ENCODE assay signal across 11 cellular contexts in the genomic region with DNA sequence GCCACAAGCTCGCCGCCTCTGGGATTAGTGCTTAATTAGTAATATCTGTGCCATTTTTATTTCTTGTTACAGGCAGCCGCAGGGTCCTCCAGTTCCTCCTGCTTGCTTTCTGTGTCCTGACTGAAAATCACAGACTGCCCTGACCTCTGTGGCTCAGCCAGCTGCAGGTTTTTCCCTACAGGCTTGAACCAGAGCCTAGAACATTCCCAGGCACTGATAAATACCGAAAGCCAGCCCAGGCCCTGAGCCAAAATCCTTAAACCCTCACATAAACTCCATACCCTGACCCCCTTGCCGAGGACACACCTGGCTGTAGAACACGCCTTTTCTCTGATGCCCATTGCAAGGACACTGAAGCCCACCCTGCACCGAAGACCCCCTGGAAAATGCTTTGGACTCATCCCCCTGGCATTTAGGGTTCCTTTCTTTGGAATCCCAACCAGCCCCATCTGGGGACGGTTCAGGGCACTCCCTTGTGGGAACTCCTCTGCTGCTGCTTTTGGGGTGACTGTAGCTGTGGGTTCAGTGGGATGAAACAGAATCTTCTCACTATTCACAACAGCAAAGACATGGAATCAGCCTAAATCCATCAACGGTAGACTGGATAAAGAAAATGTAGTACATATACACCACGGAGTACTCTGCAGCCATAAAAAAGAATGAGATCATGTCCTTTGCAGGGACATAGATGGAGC. TPM values are rescaled to one million over a fixed set of nuclear protein-coding genes. Genes with fewer than 3 reads are reported as not detected.
DNase-seq lines count a peak whose midpoint lies in the region; ATAC-seq and TF ChIP-seq lines count a peak whose summit lies in the region.
"Had no signal": no experiment of that assay in that cellular context is flagged by ENCODE, and none has a peak within 500 bp of the region (broad histone marks: within the 10 kb centered on the region; RNA-seq: fewer than 3 reads in every experiment).

No MANE protein-coding gene starts in this region.

- no peaks in the 10 kb centered on the region for H3K9me3 Mint-ChIP-seq in activated naive CD8-positive, alpha-beta T cell treated with anti-CD3 and anti-CD28 coated beads, Interleukin-2, amount 10 ng/mL, durations not matched to agents 7 days and 5 days
- H3K9me3 Mint-ChIP-seq in activated naive CD8-positive, alpha-beta T cell treated with anti-CD3 and anti-CD28 coated beads, Interleukin-2, amount 50 U/mL, for 24 hours = no peaks in the 10 kb centered on the region
- no peaks in the 10 kb centered on the region for H3K9me3 Mint-ChIP-seq in natural killer cell treated with Interleukin-12 subunit alpha and Interleukin-12 subunit beta and Interleukin-15 and Interleukin-18, amount 100 ng/mL, for 72 hours
- H3K9me3 Mint-ChIP-seq: activated T-cell treated with anti-CD3 and anti-CD28 coated beads, Interleukin-2, amount 50 U/mL, for 4 hours had no signal

- no peaks in the 10 kb centered on the region for H3K27me3 ChIP-seq in aorta (ENCODE audit: control insufficient read depth in 1 of 2, insufficient read depth in 2 of 2, low read length in 1 of 2)

- peak overlapping the region; percentile 50 for H3K27ac Mint-ChIP-seq in activated naive CD8-positive, alpha-beta T cell treated with anti-CD3 and anti-CD28 coated beads, Interleukin-2, amount 10 ng/mL, durations not matched to agents 7 days and 5 days
- H3K27ac Mint-ChIP-seq in activated naive CD8-positive, alpha-beta T cell treated with anti-CD3 and anti-CD28 coated beads, Interleukin-2, amount 50 U/mL, for 24 hours = no peak overlapping the region
- H3K27ac Mint-ChIP-seq in natural killer cell treated with Interleukin-12 subunit alpha and Interleukin-12 subunit beta and Interleukin-15 and Interleukin-18, amount 100 ng/mL, for 72 hours = peak overlapping the region; percentile 78 to 86

- POLR2A ChIA-PET in activated naive CD8-positive, alpha-beta T cell treated with anti-CD3 and anti-CD28 coated beads, Interleukin-2, amount 10 ng/mL, durations not matched to agents 7 days and 5 days (lab: Charles Lee) = no interaction called here

- no peaks in the 10 kb centered on the region for H3K27me3 Mint-ChIP-seq in activated naive CD8-positive, alpha-beta T cell treated with anti-CD3 and anti-CD28 coated beads, Interleukin-2, amount 10 ng/mL, durations not matched to agents 7 days and 5 days
- H3K27me3 Mint-ChIP-seq in activated naive CD8-positive, alpha-beta T cell treated with anti-CD3 and anti-CD28 coated beads, Interleukin-2, amount 50 U/mL, for 24 hours = no peaks in the 10 kb centered on the region
- no peaks in the 10 kb centered on the region for H3K27me3 Mint-ChIP-seq in natural killer cell treated with Interleukin-12 subunit alpha and Interleukin-12 subunit beta and Interleukin-15 and Interleukin-18, amount 100 ng/mL, for 72 hours

- intact Hi-C loops in aorta (cut with DNase I) = no loop called here

- H3K36me3 ChIP-seq in aorta (ENCODE audit: control insufficient read depth in 1 of 2, insufficient read depth in 2 of 2, low read length in 1 of 2) = peaks cover 0 to 4% of the 10 kb centered on the region in 2 donors

- DNase-seq in activated naive CD8-positive, alpha-beta T cell treated with anti-CD3 and anti-CD28 coated beads, Interleukin-2, amount 10 ng/mL, durations not matched to agents 7 days and 5 days = no peak
- DNase-seq in activated naive CD8-positive, alpha-beta T cell treated with anti-CD3 and anti-CD28 coated beads, Interleukin-2, amount 50 U/mL, for 24 hours = no peak
- peak; percentile 41 for DNase-seq in fibroblast of the aortic adventitia (ENCODE audit: low read depth)
- DNase-seq in natural killer cell treated with Interleukin-12 subunit alpha and Interleukin-12 subunit beta and Interleukin-15 and Interleukin-18, amount 100 ng/mL, for 72 hours (ENCODE audit: low spot score) = no peak
- no peak for DNase-seq in aorta
- no peak for DNase-seq in MV-4-11 (lab: John Stamatoyannopoulos, UW)
- DNase-seq in DMS153 treated with DMSO at 0.1 percent for 48 hours (lab: John Stamatoyannopoulos, UW; ENCODE audit: unreplicated experiment) = no peak
- DNase-seq: activated T-cell treated with anti-CD3 and anti-CD28 coated beads, Interleukin-2, amount 50 U/mL, for 4 hours; NCI-H524; stimulated activated naive CD8-positive, alpha-beta T cell treated with anti-CD3 and anti-CD28 coated beads, Interleukin-15, Interleukin-2, amounts not matched to agents 100 U/mL and 50 U/mL, for 24 hours had no signal

- H3K27ac ChIP-seq in aorta (ENCODE audit: low read depth in 1 of 2, low read length in 2 of 2) = peak overlapping the region; percentile 36 to 76

- H3K4me1 ChIP-seq in aorta (ENCODE audit: control insufficient read depth in 1 of 2, insufficient read depth in 2 of 2, low read length in 2 of 2) = no peaks in the 10 kb centered on the region

- H3K36me3 Mint-ChIP-seq in activated naive CD8-positive, alpha-beta T cell treated with anti-CD3 and anti-CD28 coated beads, Interleukin-2, amount 10 ng/mL, durations not matched to agents 7 days and 5 days = peaks cover 11% of the 10 kb centered on the region
- peaks cover 16% of the 10 kb centered on the region for H3K36me3 Mint-ChIP-seq in activated naive CD8-positive, alpha-beta T cell treated with anti-CD3 and anti-CD28 coated beads, Interleukin-2, amount 50 U/mL, for 24 hours (ENCODE audit: low read depth)
- H3K36me3 Mint-ChIP-seq in natural killer cell treated with Interleukin-12 subunit alpha and Interleukin-12 subunit beta and Interleukin-15 and Interleukin-18, amount 100 ng/mL, for 72 hours = no peaks in the 10 kb centered on the region

- no peak overlapping the region for H3K4me3 Mint-ChIP-seq in activated naive CD8-positive, alpha-beta T cell treated with anti-CD3 and anti-CD28 coated beads, Interleukin-2, amount 10 ng/mL, durations not matched to agents 7 days and 5 days
- no peak overlapping the region for H3K4me3 Mint-ChIP-seq in activated naive CD8-positive, alpha-beta T cell treated with anti-CD3 and anti-CD28 coated beads, Interleukin-2, amount 50 U/mL, for 24 hours
- H3K4me3 Mint-ChIP-seq in natural killer cell treated with Interleukin-12 subunit alpha and Interleukin-12 subunit beta and Interleukin-15 and Interleukin-18, amount 100 ng/mL, for 72 hours = peak overlapping the region; percentile 56
- H3K4me3 Mint-ChIP-seq: activated T-cell treated with anti-CD3 and anti-CD28 coated beads, Interleukin-2, amount 50 U/mL, for 4 hours had no signal

- no peak overlapping the region for H3K4me3 ChIP-seq in fibroblast of the aortic adventitia (ENCODE audit: low read depth, low read length)
- no peak overlapping the region for H3K4me3 ChIP-seq in aorta (ENCODE audit: low read length in 2 of 2)

- H3K4me1 Mint-ChIP-seq in activated naive CD8-positive, alpha-beta T cell treated with anti-CD3 and anti-CD28 coated beads, Interleukin-2, amount 10 ng/mL, durations not matched to agents 7 days and 5 days = peaks cover 6% of the 10 kb centered on the region
- peaks cover 9% of the 10 kb centered on the region for H3K4me1 Mint-ChIP-seq in activated naive CD8-positive, alpha-beta T cell treated with anti-CD3 and anti-CD28 coated beads, Interleukin-2, amount 50 U/mL, for 24 hours
- peaks cover 21 to 22% of the 10 kb centered on the region in 2 donors for H3K4me1 Mint-ChIP-seq in natural killer cell treated with Interleukin-12 subunit alpha and Interleukin-12 subunit beta and Interleukin-15 and Interleukin-18, amount 100 ng/mL, for 72 hours (ENCODE audit: low read depth in 2 of 2)

- no peak for TF ChIP-seq CTCF in fibroblast of the aortic adventitia (IDR thresholded peaks at IDR 0.05; ENCODE audit: insufficient read depth, low read length)

- no peaks in the 10 kb centered on the region for H3K9me3 ChIP-seq in aorta (ENCODE audit: control insufficient read depth, low read length)

- no peak for ATAC-seq in activated naive CD8-positive, alpha-beta T cell treated with anti-CD3 and anti-CD28 coated beads, Interleukin-2, amount 10 ng/mL, durations not matched to agents 7 days and 5 days (ENCODE audit: low read depth)
- no peak for ATAC-seq in activated naive CD8-positive, alpha-beta T cell treated with anti-CD3 and anti-CD28 coated beads, Interleukin-2, amount 50 U/mL, for 24 hours
- no peak for ATAC-seq in natural killer cell treated with Interleukin-12 subunit alpha and Interleukin-12 subunit beta and Interleukin-15 and Interleukin-18, amount 100 ng/mL, for 72 hours
- ATAC-seq in aorta (ENCODE audit: low FRiP score) = peak; percentile 16
- ATAC-seq in HG02610 (IDR thresholded peaks at IDR 0.05; ENCODE audit: unreplicated experiment) = no peak
- ATAC-seq: activated T-cell treated with anti-CD3 and anti-CD28 coated beads, Interleukin-2, amount 50 U/mL, for 4 hours; stimulated activated naive CD8-positive, alpha-beta T cell treated with anti-CD3 and anti-CD28 coated beads, Interleukin-15, Interleukin-2, amounts not matched to agents 100 U/mL and 50 U/mL, for 24 hours had no signal

- WGBS in aorta, 2 donors = 36 to 39% methylated on average over 10 of the region's 10 CpGs

RNA-seq across cellular contexts. Expression of a gene that starts 15.5 kb away (rescaled TPM):
- 10 to 100 TPM; 91.7 TPM for total RNA-seq in activated naive CD8-positive, alpha-beta T cell treated with anti-CD3 and anti-CD28 coated beads, Interleukin-2, amount 10 ng/mL, durations not matched to agents 7 days and 5 days
- 53.1 and 70.9 TPM in 2 replicates for total RNA-seq in fibroblast of the aortic adventitia (ENCODE audit: low replicate concordance)
- total RNA-seq in natural killer cell treated with Interleukin-12 subunit alpha and Interleukin-12 subunit beta and Interleukin-15 and Interleukin-18, amount 100 ng/mL, for 72 hours = 100 to 1,000 TPM; 125 to 175 TPM
- total RNA-seq in aorta = 10 to 100 TPM; 46.1 to 56.4 TPM
- polyA plus RNA-seq in aorta = 10 to 100 TPM; 16.4 to 33.8 TPM

RNA-seq across cellular contexts. Expression of a gene that starts 38.0 kb away (rescaled TPM):
- 10 to 100 TPM; 33.3 to 34.8 TPM for total RNA-seq in activated naive CD8-positive, alpha-beta T cell treated with anti-CD3 and anti-CD28 coated beads, Interleukin-2, amount 10 ng/mL, durations not matched to agents 7 days and 5 days
- total RNA-seq in fibroblast of the aortic adventitia (ENCODE audit: low replicate concordance) = 61.2 and 112 TPM in 2 replicates
- total RNA-seq in natural killer cell treated with Interleukin-12 subunit alpha and Interleukin-12 subunit beta and Interleukin-15 and Interleukin-18, amount 100 ng/mL, for 72 hours = 100 to 1,000 TPM; 107 to 195 TPM
- total RNA-seq in aorta = 10 to 100 TPM; 59.4 to 67.9 TPM
- polyA plus RNA-seq in aorta = 100 to 1,000 TPM in 1 of 2 donors, 10 to 100 TPM in 1; 69.9 to 117 TPM
